In genomic region chr7:64465551-64465950, GRCh38 we compare ENCODE assay signal across 30 cellular contexts.
"Had no signal": no experiment of that assay in that cellular context is flagged by ENCODE, and none has a peak within 500 bp of the region (broad histone marks: within the 10 kb centered on the region; RNA-seq: fewer than 3 reads in every experiment).

No MANE protein-coding gene starts in this region.

- DNase-seq: activated effector memory CD4-positive, alpha-beta T cell treated with anti-CD3 and anti-CD28 coated beads, Interleukin-2, amount 50 U/mL, for 16 hours; activated effector memory CD4-positive, alpha-beta T cell treated with Interleukin-2 at 50 U/mL for 16 hours; activated gamma-delta T cell; activated gamma-delta T cell treated with Interleukin-2 at 50 U/mL for 16 hours; activated naive CD4-positive, alpha-beta T cell; activated naive CD4-positive, alpha-beta T cell treated with anti-CD3 and anti-CD28 coated beads for 36 hours; activated naive CD4-positive, alpha-beta T cell treated with anti-CD3 and anti-CD28 coated beads, Interleukin-2, amount 10 ng/mL, durations not matched to agents 7 days and 5 days; activated naive CD4-positive, alpha-beta T cell treated with anti-CD3 and anti-CD28 coated beads, Interleukin-2, amount 50 U/mL, for 16 hours; activated naive CD4-positive, alpha-beta T cell treated with Interleukin-2 at 50 U/mL for 16 hours; activated naive CD8-positive, alpha-beta T cell treated with anti-CD3 and anti-CD28 coated beads for 36 hours; activated naive CD8-positive, alpha-beta T cell treated with anti-CD3 and anti-CD28 coated beads, Interleukin-2, amount 10 ng/mL, durations not matched to agents 7 days and 5 days; activated naive CD8-positive, alpha-beta T cell treated with anti-CD3 and anti-CD28 coated beads, Interleukin-2, amount 50 U/mL, for 24 hours; activated T-cell treated with anti-CD3 and anti-CD28 coated beads, Interleukin-2, amount 50 U/mL, for 1 hour; activated T-cell treated with anti-CD3 and anti-CD28 coated beads, Interleukin-2, amount 50 U/mL, for 24 hours; activated T-cell treated with anti-CD3 and anti-CD28 coated beads, Interleukin-2, amount 50 U/mL, for 4 hours; activated T-cell treated with anti-CD3 and anti-CD28 coated beads, Interleukin-2, amount 50 U/mL, for 48 hours; activated T-cell treated with anti-CD3 and anti-CD28 coated beads, Interleukin-2, amount 50 U/mL, for 72 hours; adrenal gland; amniotic stem cell; amygdala; anterior cingulate cortex; aorta; body of pancreas; brain microvascular endothelial cell; caudate nucleus; central memory CD4-positive, alpha-beta T cell; cerebellar nuclear complex had no signal

- H3K27ac ChIP-seq: adrenal gland, ascending aorta, body of pancreas, brain microvascular endothelial cell, breast epithelium, cardiac muscle cell had no signal

- H3K9me3 ChIP-seq: body of pancreas had no signal

- H3K36me3 ChIP-seq: adrenal gland, ascending aorta, brain microvascular endothelial cell, breast epithelium, cardiac muscle cell had no signal

- H3K4me3 ChIP-seq: adrenal gland, ascending aorta, body of pancreas, breast epithelium, cardiac muscle cell had no signal

- H3K4me1 ChIP-seq: adrenal gland, ascending aorta, body of pancreas, breast epithelium had no signal

- H3K27me3 ChIP-seq: adrenal gland, ascending aorta, body of pancreas, brain microvascular endothelial cell, breast epithelium, cardiac muscle cell had no signal
